In genomic region chr18:70233974-70234373, GRCh38 we compare ENCODE assay signal across 15 cellular contexts.
"Had no signal": no experiment of that assay in that cellular context is flagged by ENCODE, and none has a peak within 500 bp of the region (broad histone marks: within the 10 kb centered on the region; RNA-seq: fewer than 3 reads in every experiment).

No MANE protein-coding gene starts in this region.

- DNase-seq: KBM-7, NCI-H1048, NCI-H1105, NCI-H1417, NCI-H1436 treated with DMSO at 0.1 percent for 48 hours, NCI-H1694, NCI-H187 treated with DMSO at 0.1 percent for 48 hours, NCI-H2029 treated with DMSO at 0.1 percent for 48 hours, NCI-H2171 treated with DMSO at 0.1 percent for 48 hours, NCI-H2227 treated with DMSO at 0.1 percent for 48 hours, NCI-H524, NCI-H526 treated with DMSO at 0.1 percent for 48 hours, NCI-H748 treated with DMSO at 0.1 percent for 48 hours, RPMI8226, SHP77 had no signal
